Comparison of ENCODE assay signal across 1 cellular context in genomic region chr14:25038044-25038668, GRCh38.
TF ChIP-seq lines count a peak whose summit lies in the region.

No MANE protein-coding gene starts in this region.

TF ChIP-seq in WTC11, 78 proteins besides CTCF, POLR2A, EP300 and RAD21 (continued from another document):
- TF ChIP-seq, protein P1, sequence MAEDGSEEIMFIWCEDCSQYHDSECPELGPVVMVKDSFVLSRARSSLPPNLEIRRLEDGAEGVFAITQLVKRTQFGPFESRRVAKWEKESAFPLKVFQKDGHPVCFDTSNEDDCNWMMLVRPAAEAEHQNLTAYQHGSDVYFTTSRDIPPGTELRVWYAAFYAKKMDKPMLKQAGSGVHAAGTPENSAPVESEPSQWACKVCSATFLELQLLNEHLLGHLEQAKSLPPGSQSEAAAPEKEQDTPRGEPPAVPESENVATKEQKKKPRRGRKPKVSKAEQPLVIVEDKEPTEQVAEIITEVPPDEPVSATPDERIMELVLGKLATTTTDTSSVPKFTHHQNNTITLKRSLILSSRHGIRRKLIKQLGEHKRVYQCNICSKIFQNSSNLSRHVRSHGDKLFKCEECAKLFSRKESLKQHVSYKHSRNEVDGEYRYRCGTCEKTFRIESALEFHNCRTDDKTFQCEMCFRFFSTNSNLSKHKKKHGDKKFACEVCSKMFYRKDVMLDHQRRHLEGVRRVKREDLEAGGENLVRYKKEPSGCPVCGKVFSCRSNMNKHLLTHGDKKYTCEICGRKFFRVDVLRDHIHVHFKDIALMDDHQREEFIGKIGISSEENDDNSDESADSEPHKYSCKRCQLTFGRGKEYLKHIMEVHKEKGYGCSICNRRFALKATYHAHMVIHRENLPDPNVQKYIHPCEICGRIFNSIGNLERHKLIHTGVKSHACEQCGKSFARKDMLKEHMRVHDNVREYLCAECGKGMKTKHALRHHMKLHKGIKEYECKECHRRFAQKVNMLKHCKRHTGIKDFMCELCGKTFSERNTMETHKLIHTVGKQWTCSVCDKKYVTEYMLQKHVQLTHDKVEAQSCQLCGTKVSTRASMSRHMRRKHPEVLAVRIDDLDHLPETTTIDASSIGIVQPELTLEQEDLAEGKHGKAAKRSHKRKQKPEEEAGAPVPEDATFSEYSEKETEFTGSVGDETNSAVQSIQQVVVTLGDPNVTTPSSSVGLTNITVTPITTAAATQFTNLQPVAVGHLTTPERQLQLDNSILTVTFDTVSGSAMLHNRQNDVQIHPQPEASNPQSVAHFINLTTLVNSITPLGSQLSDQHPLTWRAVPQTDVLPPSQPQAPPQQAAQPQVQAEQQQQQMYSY (CRISPR knock-in tag; IDR thresholded peaks at IDR 0.05): no peak
- no peak for TF ChIP-seq SMAD3 (CRISPR knock-in tag; IDR thresholded peaks at IDR 0.05; ENCODE audit: borderline replicate concordance)
- TF ChIP-seq IRF2 (CRISPR knock-in tag; IDR thresholded peaks at IDR 0.05; ENCODE audit: borderline replicate concordance, low read depth): no peak
